34 cellular contexts compared by ENCODE assay signal in the genomic region with DNA sequence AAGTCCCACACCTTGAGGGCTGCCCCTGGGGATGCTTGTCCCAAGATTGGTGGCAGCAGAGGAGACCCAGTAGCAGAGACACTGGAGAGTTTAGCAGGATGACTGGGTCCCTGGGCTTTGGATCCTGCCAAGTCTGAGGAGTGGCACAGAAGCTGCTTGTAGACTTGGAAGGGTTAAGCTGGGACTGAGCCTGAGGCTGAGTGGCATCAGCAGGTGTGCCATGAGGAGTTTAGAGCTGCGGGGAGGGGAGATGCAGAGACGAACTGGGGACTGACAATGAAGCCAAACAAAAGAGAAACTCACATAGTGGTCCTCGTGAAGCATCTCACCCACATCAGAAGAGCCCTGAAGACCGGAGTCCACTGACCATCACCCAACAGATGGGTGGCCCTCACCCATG.
"Had no signal": no experiment of that assay in that cellular context is flagged by ENCODE, and none has a peak within 500 bp of the region (broad histone marks: within the 10 kb centered on the region; RNA-seq: fewer than 3 reads in every experiment).

No MANE protein-coding gene starts in this region.

- H3K36me3 ChIP-seq: adrenal gland, breast epithelium, MG63, Peyer's patch, WERI-Rb-1 had no signal

- H3K9me3 ChIP-seq: adrenal gland, body of pancreas, breast epithelium, MG63, Peyer's patch had no signal

- DNase-seq: activated CD4-positive, alpha-beta T cell treated with anti-CD3 and anti-CD28 coated beads for 1 hour; activated CD4-positive, alpha-beta T cell treated with anti-CD3 and anti-CD28 coated beads, Interleukin-2, amount 10 ng/mL, durations not matched to agents 24 days and 14 days; activated CD4-positive, alpha-beta T cell treated with anti-CD3 and anti-CD28 coated beads, Interleukin-2, amount 50 U/mL, for 4 hours; activated CD4-positive, CD25-positive, alpha-beta regulatory T cell; activated CD8-positive, alpha-beta T cell treated with anti-CD3 and anti-CD28 coated beads for 36 hours; activated gamma-delta T cell treated with Interleukin-2 at 50 U/mL for 16 hours; activated naive CD4-positive, alpha-beta T cell treated with anti-CD3 and anti-CD28 coated beads for 36 hours; activated T-cell treated with anti-CD3 and anti-CD28 coated beads, Interleukin-2, amount 50 U/mL, for 24 hours; adrenal gland; body of pancreas; Kasumi-1; KG1; MG63; NCI-H1048; NCI-H1105 treated with DMSO at 0.1 percent for 48 hours; NCI-H1436; NCI-H1694; NCI-H1930; NCI-H2081 treated with DMSO at 0.1 percent for 48 hours; NCI-H2171; NCI-H446 treated with DMSO at 0.1 percent for 48 hours; NCI-H82; NK-92 treated with Interleukin-12 subunit alpha and Interleukin-12 subunit beta, amount 100 ng/mL, for 24 hours; PC-3; Peyer's patch; RPMI8226; SHP77 treated with DMSO at 0.1 percent for 48 hours; SW 1271; T-helper 1 cell; T-helper 2 cell; T-helper 9 cell had no signal

- H3K4me1 ChIP-seq: adrenal gland, body of pancreas, breast epithelium, Peyer's patch had no signal

- H3K9me3 Mint-ChIP-seq: activated CD4-positive, alpha-beta T cell treated with anti-CD3 and anti-CD28 coated beads, Interleukin-2, amount 10 ng/mL, durations not matched to agents 24 days and 14 days; activated CD8-positive, alpha-beta T cell treated with anti-CD3 and anti-CD28 coated beads for 36 hours; activated naive CD4-positive, alpha-beta T cell treated with anti-CD3 and anti-CD28 coated beads for 36 hours; activated naive CD4-positive, alpha-beta T cell treated with anti-CD3 and anti-CD28 coated beads, Interleukin-2, amount 50 U/mL, for 72 hours; activated T-cell treated with anti-CD3 and anti-CD28 coated beads, Interleukin-2, amount 50 U/mL, for 24 hours had no signal

- H3K36me3 Mint-ChIP-seq: activated naive CD4-positive, alpha-beta T cell treated with anti-CD3 and anti-CD28 coated beads, Interleukin-2, amount 50 U/mL, for 72 hours had no signal

- H3K4me1 Mint-ChIP-seq: activated CD4-positive, alpha-beta T cell treated with anti-CD3 and anti-CD28 coated beads, Interleukin-2, amount 10 ng/mL, durations not matched to agents 24 days and 14 days had no signal

- H3K27me3 Mint-ChIP-seq: activated CD4-positive, alpha-beta T cell treated with anti-CD3 and anti-CD28 coated beads, Interleukin-2, amount 10 ng/mL, durations not matched to agents 24 days and 14 days; activated CD8-positive, alpha-beta T cell treated with anti-CD3 and anti-CD28 coated beads for 36 hours; activated T-cell treated with anti-CD3 and anti-CD28 coated beads, Interleukin-2, amount 50 U/mL, for 24 hours had no signal

- H3K4me3 ChIP-seq: adrenal gland, body of pancreas, breast epithelium, MG63, Peyer's patch had no signal

- H3K27me3 ChIP-seq: adrenal gland, body of pancreas, breast epithelium, MG63, Peyer's patch had no signal

- H3K4me3 Mint-ChIP-seq: activated CD4-positive, alpha-beta T cell treated with anti-CD3 and anti-CD28 coated beads, Interleukin-2, amount 10 ng/mL, durations not matched to agents 24 days and 14 days; activated CD8-positive, alpha-beta T cell treated with anti-CD3 and anti-CD28 coated beads for 36 hours; activated naive CD4-positive, alpha-beta T cell treated with anti-CD3 and anti-CD28 coated beads for 36 hours; activated T-cell treated with anti-CD3 and anti-CD28 coated beads, Interleukin-2, amount 50 U/mL, for 24 hours had no signal

- H3K27ac Mint-ChIP-seq: activated CD4-positive, alpha-beta T cell treated with anti-CD3 and anti-CD28 coated beads, Interleukin-2, amount 10 ng/mL, durations not matched to agents 24 days and 14 days; activated CD8-positive, alpha-beta T cell treated with anti-CD3 and anti-CD28 coated beads for 36 hours; activated naive CD4-positive, alpha-beta T cell treated with anti-CD3 and anti-CD28 coated beads for 36 hours; activated naive CD4-positive, alpha-beta T cell treated with anti-CD3 and anti-CD28 coated beads, Interleukin-2, amount 50 U/mL, for 72 hours; activated T-cell treated with anti-CD3 and anti-CD28 coated beads, Interleukin-2, amount 50 U/mL, for 24 hours had no signal

- H3K27ac ChIP-seq: adrenal gland, body of pancreas, breast epithelium, Peyer's patch, WERI-Rb-1 had no signal
